In the genomic region with DNA sequence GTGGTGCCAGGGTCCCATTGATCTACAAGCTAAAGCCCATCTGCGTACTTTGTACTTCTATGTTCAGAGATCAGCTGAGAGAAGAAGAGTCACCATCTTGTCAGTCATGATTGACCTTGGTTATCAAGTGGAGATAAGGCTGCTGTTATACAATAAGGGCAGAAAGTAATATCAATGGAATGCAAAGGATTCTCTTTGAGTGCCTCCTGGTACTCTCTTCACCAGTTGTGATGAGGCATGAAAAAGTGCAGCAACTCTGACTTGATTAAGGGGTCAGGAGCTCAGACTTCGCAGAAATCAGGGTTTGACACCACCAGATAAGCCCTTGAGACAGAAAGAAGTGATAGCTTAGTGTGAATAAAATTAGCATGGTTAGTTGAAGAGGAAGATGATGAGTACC, we compare ENCODE assay signal across 6 cellular contexts.
"Had no signal": no experiment of that assay in that cellular context is flagged by ENCODE, and none has a peak within 500 bp of the region (broad histone marks: within the 10 kb centered on the region; RNA-seq: fewer than 3 reads in every experiment).

No MANE protein-coding gene starts in this region.

- DNase-seq: GM23248, GOT3, H7, H9, HCEC 1CT, HFFc6 had no signal
